ENCODE assay signal across 21 cellular contexts in genomic region chr7:69749994-69750393, GRCh38.
"Had no signal": no experiment of that assay in that cellular context is flagged by ENCODE, and none has a peak within 500 bp of the region (broad histone marks: within the 10 kb centered on the region; RNA-seq: fewer than 3 reads in every experiment).

No MANE protein-coding gene starts in this region.

- H3K27me3 Mint-ChIP-seq: activated B cell treated with CpG ODN at 0.5 μM for 24 hours; activated CD4-positive, alpha-beta T cell treated with anti-CD3 and anti-CD28 coated beads, Interleukin-2, amount 10 ng/mL, durations not matched to agents 7 days and 5 days had no signal

- H3K4me3 ChIP-seq: adrenal gland, colonic mucosa, heart left ventricle, psoas muscle, right lobe of liver, testis, upper lobe of right lung had no signal

- H3K4me1 Mint-ChIP-seq: activated CD4-positive, alpha-beta T cell treated with anti-CD3 and anti-CD28 coated beads, Interleukin-2, amount 10 ng/mL, durations not matched to agents 7 days and 5 days had no signal

- DNase-seq: activated B cell treated with CpG ODN at 0.5 μM for 24 hours; activated CD4-positive, alpha-beta T cell treated with anti-CD3 and anti-CD28 coated beads, Interleukin-2, amount 10 ng/mL, durations not matched to agents 7 days and 5 days; activated naive CD4-positive, alpha-beta T cell treated with anti-CD3 and anti-CD28 coated beads, Interleukin-2, amount 50 U/mL, for 16 hours; activated T-cell treated with anti-CD3 and anti-CD28 coated beads for 4 hours; adrenal gland; caudate nucleus; colonic mucosa; effector CD4-positive, alpha-beta T cell; foreskin melanocyte; heart left ventricle; islet precursor cell; mammary epithelial cell; psoas muscle; right lobe of liver; stimulated activated CD4-positive, alpha-beta T cell treated with anti-CD3 and anti-CD28 coated beads, Interleukin-2, amount 100 ng/mL, for 24 hours; stimulated activated naive CD4-positive, alpha-beta T cell treated with Interleukin-2 at 50 U/mL for 16 hours; testis; upper lobe of right lung had no signal

- H3K27ac Mint-ChIP-seq: activated B cell treated with CpG ODN at 0.5 μM for 24 hours; activated CD4-positive, alpha-beta T cell treated with anti-CD3 and anti-CD28 coated beads, Interleukin-2, amount 10 ng/mL, durations not matched to agents 7 days and 5 days; activated T-helper 2 cell treated with anti-CD3 and anti-CD28 coated beads, Interferon-gamma antibody, Interleukin-2, Interleukin-4, amounts not matched to agents 10 μg/mL and 5 μg/mL and 100 μg/mL, durations not matched to agents 14 hours and 24 hours and 36 hours; nephron had no signal

- H3K27me3 ChIP-seq: adrenal gland, colonic mucosa, heart left ventricle, right lobe of liver, testis, upper lobe of right lung had no signal

- H3K9me3 Mint-ChIP-seq: activated B cell treated with CpG ODN at 0.5 μM for 24 hours; activated CD4-positive, alpha-beta T cell treated with anti-CD3 and anti-CD28 coated beads, Interleukin-2, amount 10 ng/mL, durations not matched to agents 7 days and 5 days; activated T-helper 2 cell treated with anti-CD3 and anti-CD28 coated beads, Interferon-gamma antibody, Interleukin-2, Interleukin-4, amounts not matched to agents 10 μg/mL and 5 μg/mL and 100 μg/mL, durations not matched to agents 14 hours and 24 hours and 36 hours; nephron had no signal

- H3K4me3 Mint-ChIP-seq: activated B cell treated with CpG ODN at 0.5 μM for 24 hours; activated CD4-positive, alpha-beta T cell treated with anti-CD3 and anti-CD28 coated beads, Interleukin-2, amount 10 ng/mL, durations not matched to agents 7 days and 5 days; nephron had no signal

- H3K9me3 ChIP-seq: adrenal gland, colonic mucosa, heart left ventricle, psoas muscle, right lobe of liver, testis, upper lobe of right lung had no signal

- H3K27ac ChIP-seq: adrenal gland, colonic mucosa, heart left ventricle, psoas muscle, right lobe of liver, testis, upper lobe of right lung had no signal

- ATAC-seq: heart left ventricle, left lobe of liver, psoas muscle, right lobe of liver, upper lobe of right lung had no signal

- H3K36me3 ChIP-seq: adrenal gland, colonic mucosa, heart left ventricle, right lobe of liver, upper lobe of right lung had no signal

- H3K4me1 ChIP-seq: colonic mucosa, psoas muscle, right lobe of liver had no signal
